In the genomic region with DNA sequence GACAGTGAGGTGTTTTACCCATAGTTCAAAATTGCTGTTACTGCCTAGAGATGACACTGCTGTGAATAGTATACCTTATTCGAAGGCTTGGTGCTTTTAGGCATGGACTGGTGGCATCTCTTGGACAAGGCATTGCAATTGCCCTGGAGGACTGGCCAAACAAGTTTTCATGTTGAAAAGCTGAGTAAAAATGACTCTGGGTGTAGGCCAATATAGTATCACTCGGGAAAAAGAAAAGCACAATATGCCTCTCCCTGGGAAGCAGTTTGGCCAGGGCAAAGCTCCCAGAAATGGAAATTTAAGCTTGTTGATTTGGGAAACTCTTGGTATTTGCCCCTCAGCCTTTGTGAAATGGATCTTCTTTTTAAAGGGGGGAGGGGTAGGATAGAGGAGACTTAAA, we compare ENCODE assay signal across 14 cellular contexts. TPM values are rescaled to one million over a fixed set of nuclear protein-coding genes. Genes with fewer than 3 reads are reported as not detected.
DNase-seq lines count a peak whose midpoint lies in the region; ATAC-seq and TF ChIP-seq lines count a peak whose summit lies in the region.
"Had no signal": no experiment of that assay in that cellular context is flagged by ENCODE, and none has a peak within 500 bp of the region (broad histone marks: within the 10 kb centered on the region; RNA-seq: fewer than 3 reads in every experiment).

No MANE protein-coding gene starts in this region.

- H3K9ac ChIP-seq in mammary epithelial cell (ENCODE audit: insufficient read depth, low read length) = no peak overlapping the region

- intact Hi-C loops in mammary epithelial cell (cut with micrococcal nuclease) = no loop called here
- intact Hi-C loops in breast epithelium (cut with DNase I; ENCODE audit: low total_unique reads) = no loop called here
- intact Hi-C loops in stomach (cut with DNase I; ENCODE audit: low total_unique reads) = no loop called here

- in situ Hi-C loops in mammary epithelial cell (cut with MboI; ENCODE audit: low sequenced_read_pairs in 2 of 2) = no loop called here

- CTCF ChIA-PET in mammary epithelial cell (lab: Charles Lee; ENCODE audit: low non-redundant PET) = no interaction called here

- no peaks in the 10 kb centered on the region for H3K9me3 ChIP-seq in mammary epithelial cell (replicated peaks; ENCODE audit: insufficient read depth, low read length)
- no peaks in the 10 kb centered on the region for H3K9me3 ChIP-seq in breast epithelium
- no peaks in the 10 kb centered on the region for H3K9me3 ChIP-seq in stomach
- H3K9me3 ChIP-seq: Peyer's patch had no signal

- H3K4me3 ChIP-seq in mammary epithelial cell (replicated peaks in 1 of 3; ENCODE audit: insufficient read depth in 1 of 3, low read depth in 2 of 3, low read length in 3 of 3) (no peak overlapping the region), breast epithelium (no peak overlapping the region), stomach (no peak overlapping the region)
- H3K4me3 ChIP-seq: Peyer's patch had no signal

- H3K4me1 ChIP-seq in mammary epithelial cell (ENCODE audit: insufficient read depth, low read length) (peaks cover 21% of the 10 kb centered on the region), breast epithelium (peaks cover 0 to 8% of the 10 kb centered on the region in 2 donors), stomach (peaks cover 5 to 41% (median 19%) of the 10 kb centered on the region in 4 donors)
- H3K4me1 ChIP-seq: Peyer's patch had no signal

- no peak for ATAC-seq in HG03565 (IDR thresholded peaks at IDR 0.05; ENCODE audit: unreplicated experiment)
- ATAC-seq in GM18498 (IDR thresholded peaks at IDR 0.05; ENCODE audit: unreplicated experiment) = no peak

- no peak overlapping the region for H2AFZ ChIP-seq in mammary epithelial cell (ENCODE audit: low read depth, low read length)

- dilution Hi-C loops in mammary epithelial cell (cut with HindIII; ENCODE audit: low sequenced_read_pairs) = no loop called here

- TF ChIP-seq EP300 in stomach (IDR thresholded peaks at IDR 0.05) = no peak

- H3K27ac ChIP-seq in mammary epithelial cell (ENCODE audit: insufficient read depth, low read depth, low read length) (no peak overlapping the region), breast epithelium (peak overlapping the region in 1 of 2 donors; percentile 61), VCaP (peak overlapping the region; percentile 76), temporal lobe (ENCODE audit: low read depth, low read length) (peak overlapping the region; percentile 36), stomach (peak overlapping the region in 2 of 5 donors; percentile 27 to 31)
- H3K27ac ChIP-seq: Peyer's patch had no signal

- no peak for TF ChIP-seq CTCF in mammary epithelial cell (conservative IDR thresholded peaks at IDR 0.05 in 1 of 2, IDR thresholded peaks at IDR 0.05 in 1 of 2; ENCODE audit: extremely low read depth in 1 of 2, insufficient read depth in 1 of 2, low read depth in 1 of 2, low read length in 2 of 2)
- TF ChIP-seq CTCF in breast epithelium (IDR thresholded peaks at IDR 0.05) = no peak
- no peak for TF ChIP-seq CTCF in VCaP (conservative IDR thresholded peaks at IDR 0.05)
- no peak for TF ChIP-seq CTCF in stomach (IDR thresholded peaks at IDR 0.05)

- H3K27me3 ChIP-seq in mammary epithelial cell (ENCODE audit: insufficient read depth, low read length) (no peaks in the 10 kb centered on the region), breast epithelium (no peaks in the 10 kb centered on the region), stomach (no peaks in the 10 kb centered on the region)
- H3K27me3 ChIP-seq: Peyer's patch had no signal

- H3K79me2 ChIP-seq in mammary epithelial cell (ENCODE audit: insufficient read depth, low read length) = peaks cover 81% of the 10 kb centered on the region

- TF ChIP-seq POLR2A in breast epithelium (IDR thresholded peaks at IDR 0.05) (no peak), stomach (IDR thresholded peaks at IDR 0.05) (no peak)

- DNase-seq in mammary epithelial cell = peak; percentile 31
- no peak for DNase-seq in breast epithelium (ENCODE audit: low spot score in 2 of 2)
- DNase-seq in iPS-NIHi11 (ENCODE audit: low spot score) = peak; percentile 31
- DNase-seq in stomach = no peak
- DNase-seq: activated effector memory CD4-positive, alpha-beta T cell treated with Interleukin-2 at 50 U/mL for 16 hours; GOT3; KG1; NCI-H1436 treated with DMSO at 0.1 percent for 48 hours; NCI-H510A treated with DMSO at 0.1 percent for 48 hours; Peyer's patch had no signal

- H3K36me3 ChIP-seq in mammary epithelial cell (ENCODE audit: insufficient read depth, low read length) (no peaks in the 10 kb centered on the region), breast epithelium (no peaks in the 10 kb centered on the region), stomach (peaks cover 0 to 4% (median 1%) of the 10 kb centered on the region in 4 donors)

- H4K20me1 ChIP-seq in mammary epithelial cell (ENCODE audit: insufficient read depth, low read length) = no peaks in the 10 kb centered on the region

- H3K4me2 ChIP-seq in mammary epithelial cell (ENCODE audit: insufficient read depth, low read depth, low read length) = peak overlapping the region; percentile 26

- BruUV-seq in mammary epithelial cell (replicated peaks; lab: Mats Ljungman, UMichigan) = no TSS peak

- 10% methylated on average over 2 of the region's 2 CpGs for WGBS in mammary epithelial cell (ENCODE audit: low coverage, missing lambda C conversion rate)
- 26 to 42% (median 39%) methylated on average over 2 of the region's 2 CpGs for WGBS in stomach, 5 donors

RNA-seq across cellular contexts. Expression of a gene that starts 54.8 kb away (rescaled TPM):
- 10 to 100 TPM; 24.3 to 38.1 TPM for total RNA-seq in mammary epithelial cell
- 13.3 TPM for polyA plus RNA-seq in mammary epithelial cell
- 132 TPM for polyA minus RNA-seq in mammary epithelial cell
- total RNA-seq in breast epithelium = 10 to 100 TPM; 22.9 to 32.1 (median 29.2) TPM
- 32.2 TPM for total RNA-seq in temporal lobe
- 10 to 100 TPM; 23.2 to 64.7 (median 32.5) TPM for total RNA-seq in stomach
- polyA plus RNA-seq in stomach = 1 to 10 TPM; 2.7 to 7.0 (median 6.5) TPM

Comparison
In these comparisons a context has a peak if more than half of its experiments do, and no peak if none do; other contexts are left out.
1. DNase-seq: peak in mammary epithelial cell (single experiment) and iPS-NIHi11 (single experiment); none in breast epithelium (0 of 2) and stomach (single experiment).